ENCODE assay signal across 9 cellular contexts in the genomic region with DNA sequence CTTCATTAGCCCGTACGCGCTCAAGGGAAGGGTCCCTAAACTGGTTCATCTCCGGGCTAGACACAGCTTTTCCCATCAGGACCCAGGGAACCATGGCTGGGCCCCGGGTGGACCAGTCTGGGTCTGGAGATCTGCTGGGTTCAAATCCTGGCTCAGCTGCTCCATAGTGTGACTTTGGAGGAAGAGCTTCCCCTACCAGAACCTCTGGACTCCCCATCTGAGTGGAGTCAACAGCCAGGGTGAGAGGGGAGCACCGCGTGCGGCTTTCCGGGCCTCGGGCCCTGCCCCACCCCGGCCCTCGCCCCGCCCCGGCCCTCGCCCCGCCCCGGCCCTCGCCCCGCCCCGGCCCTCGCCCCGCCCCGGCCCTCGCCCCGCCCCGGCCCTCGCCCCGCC. TPM values are rescaled to one million over a fixed set of nuclear protein-coding genes. Genes with fewer than 3 reads are reported as not detected.
DNase-seq lines count a peak whose midpoint lies in the region; ATAC-seq and TF ChIP-seq lines count a peak whose summit lies in the region.
"Had no signal": no experiment of that assay in that cellular context is flagged by ENCODE, and none has a peak within 500 bp of the region (broad histone marks: within the 10 kb centered on the region; RNA-seq: fewer than 3 reads in every experiment).

No MANE protein-coding gene starts in this region.

- no peaks in the 10 kb centered on the region for H3K9me3 ChIP-seq in T-helper 17 cell (ENCODE audit: control insufficient read depth, low read length, poor library complexity, severe bottlenecking)
- H3K9me3 ChIP-seq in heart right ventricle = no peaks in the 10 kb centered on the region
- H3K9me3 ChIP-seq in testis = no peaks in the 10 kb centered on the region
- H3K9me3 ChIP-seq in prostate gland = no peaks in the 10 kb centered on the region

- no peak overlapping the region for H3K4me3 Mint-ChIP-seq in activated T-cell treated with anti-CD3 and anti-CD28 coated beads, Interleukin-2, amount 50 U/mL, for 24 hours
- H3K4me3 Mint-ChIP-seq in T-helper 17 cell = peak overlapping the region; percentile 91
- H3K4me3 Mint-ChIP-seq: neural progenitor cell had no signal

- no peak for TF ChIP-seq POLR2A in testis (IDR thresholded peaks at IDR 0.05)
- TF ChIP-seq POLR2A in prostate gland (IDR thresholded peaks at IDR 0.05) = no peak

- H3K36me3 Mint-ChIP-seq in activated T-cell treated with anti-CD3 and anti-CD28 coated beads, Interleukin-2, amount 50 U/mL, for 24 hours (ENCODE audit: low read depth) = no peaks in the 10 kb centered on the region
- H3K36me3 Mint-ChIP-seq in T-helper 17 cell (ENCODE audit: low read depth) = no peaks in the 10 kb centered on the region
- H3K36me3 Mint-ChIP-seq: neural progenitor cell had no signal

- H3K4me1 Mint-ChIP-seq in activated T-cell treated with anti-CD3 and anti-CD28 coated beads, Interleukin-2, amount 50 U/mL, for 24 hours (ENCODE audit: low read depth) = peaks cover 21% of the 10 kb centered on the region
- peaks cover 11% of the 10 kb centered on the region for H3K4me1 Mint-ChIP-seq in T-helper 17 cell
- H3K4me1 Mint-ChIP-seq: neural progenitor cell had no signal

- H3K9me3 Mint-ChIP-seq in activated T-cell treated with anti-CD3 and anti-CD28 coated beads, Interleukin-2, amount 50 U/mL, for 24 hours = no peaks in the 10 kb centered on the region
- H3K9me3 Mint-ChIP-seq: neural progenitor cell had no signal

- TF ChIP-seq CTCF in heart right ventricle (IDR thresholded peaks at IDR 0.05) (no peak), testis (IDR thresholded peaks at IDR 0.05) (no peak), prostate gland (IDR thresholded peaks at IDR 0.05) (no peak)

- H3K27ac ChIP-seq in heart right ventricle = peak overlapping the region in 1 of 10 donors; percentile 23
- no peak overlapping the region for H3K27ac ChIP-seq in testis
- peak overlapping the region in 1 of 2 donors; percentile 38 for H3K27ac ChIP-seq in prostate gland
- H3K27ac ChIP-seq: neural progenitor cell had no signal

- H3K4me1 ChIP-seq in heart right ventricle (peaks cover 0 to 24% (median 0%) of the 10 kb centered on the region in 9 donors), testis (no peaks in the 10 kb centered on the region), prostate gland (replicated peaks) (peaks cover 15% of the 10 kb centered on the region)

- WGBS in heart right ventricle, 2 donors = 25 to 31% methylated on average over 15 to 17 of the region's 28 CpGs
- 32 to 36% methylated on average over 9 to 10 of the region's 28 CpGs for WGBS in testis, 2 donors
- 37% methylated on average over 10 of the region's 28 CpGs for WGBS in prostate gland

- H3K4me3 ChIP-seq in heart right ventricle (peak overlapping the region in 8 of 10 donors; percentile 11 to 80 (median 49)), testis (peak overlapping the region in 1 of 2 donors; percentile 31), prostate gland (peak overlapping the region in 1 of 2 donors; percentile 20)
- H3K4me3 ChIP-seq: neural progenitor cell had no signal

- H3K27ac Mint-ChIP-seq in activated T-cell treated with anti-CD3 and anti-CD28 coated beads, Interleukin-2, amount 50 U/mL, for 24 hours = no peak overlapping the region
- peak overlapping the region; percentile 75 for H3K27ac Mint-ChIP-seq in T-helper 17 cell
- H3K27ac Mint-ChIP-seq: neural progenitor cell had no signal

- DNase-seq in activated T-cell treated with anti-CD3 and anti-CD28 coated beads for 4 hours = peak; percentile 29
- DNase-seq in activated T-cell treated with anti-CD3 and anti-CD28 coated beads, Interleukin-2, amount 50 U/mL, for 24 hours = no peak
- peak in 1 of 3 donors; percentile 18 for DNase-seq in T-helper 17 cell
- peak in 1 of 2 donors; percentile 41 for DNase-seq in heart right ventricle
- peak; percentile 33 for DNase-seq in testis
- no peak for DNase-seq in prostate gland (ENCODE audit: low spot score)
- no peak for DNase-seq in midbrain (lab: John Stamatoyannopoulos, UW)

- ATAC-seq in T-helper 17 cell = peak; percentile 10
- ATAC-seq in heart right ventricle = peak in 5 of 8 donors; percentile 17 to 41 (median 31)
- ATAC-seq in HG02981 (IDR thresholded peaks at IDR 0.05; ENCODE audit: unreplicated experiment) = no peak

- H3K27me3 Mint-ChIP-seq in activated T-cell treated with anti-CD3 and anti-CD28 coated beads, Interleukin-2, amount 50 U/mL, for 24 hours = peaks cover 4% of the 10 kb centered on the region
- H3K27me3 Mint-ChIP-seq in T-helper 17 cell = no peaks in the 10 kb centered on the region

- intact Hi-C loops in heart right ventricle (cut with DNase I) (loop anchor here in 1 of 10 donors (10.0 kb wide), 2 partner anchors 161 to 1209 kb away; no protein-coding TSS in a partner anchor), testis (cut with DNase I; ENCODE audit: low total_unique reads) (no loop called here), prostate gland (cut with DNase I) (no loop called here)

- peaks cover 0 to 3% (median 0%) of the 10 kb centered on the region in 7 donors for H3K27me3 ChIP-seq in heart right ventricle
- H3K27me3 ChIP-seq in testis = no peaks in the 10 kb centered on the region
- H3K27me3 ChIP-seq in prostate gland (replicated peaks; ENCODE audit: insufficient read depth) = no peaks in the 10 kb centered on the region

- H3K36me3 ChIP-seq in heart right ventricle = no peaks in the 10 kb centered on the region
- H3K36me3 ChIP-seq in testis (ENCODE audit: low read depth, missing control alignments) = no peaks in the 10 kb centered on the region
- H3K36me3 ChIP-seq in prostate gland = no peaks in the 10 kb centered on the region
- H3K36me3 ChIP-seq: neural progenitor cell had no signal

RNA-seq across cellular contexts. Expression of gene BEGAIN, which starts 41.2 kb away (rescaled TPM):
- total RNA-seq in T-helper 17 cell (1 to 10 TPM in 1 of 2 donors, under 1 TPM in 1; 0.50 to 4.5 TPM), heart right ventricle (1 to 10 TPM in 5 of 10 donors, under 1 TPM in 5; 0.30 to 4.3 (median 1.1) TPM), testis (1 to 10 TPM; 6.9 to 7.6 TPM), prostate gland (1 to 10 TPM; 2.5 to 5.1 TPM)
- polyA plus RNA-seq in heart right ventricle (under 1 TPM; 0.20 to 0.51 TPM), testis (ENCODE audit: insufficient read depth, low read depth, low replicate concordance) (4.5 TPM)

Comparison
In these comparisons a context has a peak if more than half of its experiments do, and no peak if none do; other contexts are left out.
1. DNase-seq: peak in activated T-cell treated with anti-CD3 and anti-CD28 coated beads for 4 hours (single experiment) and testis (single experiment); none in activated T-cell treated with anti-CD3 and anti-CD28 coated beads, Interleukin-2, amount 50 U/mL, for 24 hours (single experiment), prostate gland (single experiment) and midbrain (single experiment).